In the genomic region with DNA sequence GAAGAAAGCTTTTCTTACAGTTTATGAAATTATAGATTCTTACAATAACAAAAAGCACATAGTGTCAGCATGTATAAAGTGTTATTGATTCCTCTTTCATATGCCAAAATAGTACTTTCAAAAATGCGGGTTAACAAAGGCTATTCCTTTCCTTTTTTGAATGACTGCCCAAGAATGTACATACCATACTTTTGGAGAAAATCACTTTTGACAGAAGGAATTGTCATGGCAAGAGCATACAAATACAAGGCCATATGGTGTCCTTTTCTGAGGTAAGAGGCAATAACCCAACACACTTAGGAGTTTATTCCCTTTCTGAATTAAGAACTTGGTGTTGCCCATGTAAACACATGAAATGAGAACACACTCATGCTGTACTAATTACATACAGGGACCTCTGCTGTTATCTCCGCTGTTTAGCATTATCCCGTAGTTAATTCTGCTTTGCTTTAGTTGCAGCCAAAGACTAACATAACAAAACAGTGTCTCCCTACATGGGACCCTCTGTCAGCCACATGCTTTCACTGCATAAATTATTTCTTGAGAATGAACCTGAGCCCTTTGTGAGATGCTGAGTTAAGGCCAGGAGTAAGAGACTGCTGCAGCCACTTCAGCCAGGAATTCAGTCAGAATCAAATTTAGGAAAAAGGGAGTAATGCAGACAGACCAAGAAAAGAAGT, we compare ENCODE assay signal across 20 cellular contexts.
DNase-seq lines count a peak whose midpoint lies in the region; TF ChIP-seq lines count a peak whose summit lies in the region.
"Had no signal": no experiment of that assay in that cellular context is flagged by ENCODE, and none has a peak within 500 bp of the region (broad histone marks: within the 10 kb centered on the region; RNA-seq: fewer than 3 reads in every experiment).

No MANE protein-coding gene starts in this region.

- no peak overlapping the region for H2AFZ ChIP-seq in SK-N-SH (ENCODE audit: low read depth)
- H2AFZ ChIP-seq in parathyroid adenoma, result peak overlapping the region; percentile 4

- H3K27ac ChIP-seq in SK-N-SH (ENCODE audit: low read depth in 2 of 2, low read length in 1 of 2) (peak overlapping the region; percentile 64 to 99), parathyroid adenoma (no peak overlapping the region)
- H3K27ac ChIP-seq: breast epithelium, esophagus muscularis mucosa, skin epidermis, upper lobe of right lung had no signal

- H3K79me2 ChIP-seq in SK-N-SH (ENCODE audit: insufficient read depth) (peaks cover 93% of the 10 kb centered on the region), parathyroid adenoma (peaks cover 4% of the 10 kb centered on the region)

- peaks cover 59% of the 10 kb centered on the region for H3F3A ChIP-seq in SK-N-SH (replicated peaks; ENCODE audit: insufficient read depth)

- peak overlapping the region; percentile 10; the same call in 1 of the 2 replicates for H3K4me2 ChIP-seq in SK-N-SH
- no peak overlapping the region for H3K4me2 ChIP-seq in parathyroid adenoma (ENCODE audit: low read length)

- CTCF ChIA-PET in SK-N-SH (lab: Yijun Ruan, JAX), result no interaction called here

- no peaks in the 10 kb centered on the region for H3K9me2 ChIP-seq in SK-N-SH

- H3K36me3 ChIP-seq in SK-N-SH (replicated peaks in 1 of 2; ENCODE audit: control insufficient read depth in 1 of 2, insufficient read depth in 2 of 2, low read length in 1 of 2) (peaks cover 2 to 24% of the 10 kb centered on the region in 2 experiments), parathyroid adenoma (ENCODE audit: control insufficient read depth, insufficient read depth, low read length) (no peaks in the 10 kb centered on the region)
- H3K36me3 ChIP-seq: breast epithelium, esophagus muscularis mucosa, upper lobe of right lung had no signal

- WGBS in SK-N-SH (ENCODE audit: low lambda C conversion rate), result 70% methylated on average over 3 of the region's 3 CpGs

- H3K9ac ChIP-seq in SK-N-SH (peak overlapping the region; percentile 28; the same call in 1 of the 2 replicates), parathyroid adenoma (no peak overlapping the region)

- H3K4me1 ChIP-seq in SK-N-SH (ENCODE audit: control insufficient read depth in 1 of 2, insufficient read depth in 2 of 2, low read depth in 1 of 2, low read length in 1 of 2) (peaks cover 29 to 52% of the 10 kb centered on the region in 2 experiments), parathyroid adenoma (peaks cover 35% of the 10 kb centered on the region)
- H3K4me1 ChIP-seq: breast epithelium, upper lobe of right lung had no signal

- H3K27me3 ChIP-seq in SK-N-SH (ENCODE audit: insufficient read depth) (no peaks in the 10 kb centered on the region), parathyroid adenoma (ENCODE audit: control insufficient read depth, insufficient read depth, low read length) (no peaks in the 10 kb centered on the region)
- H3K27me3 ChIP-seq: breast epithelium, esophagus muscularis mucosa, upper lobe of right lung had no signal

- POLR2A ChIA-PET in SK-N-SH (lab: Yijun Ruan, JAX), result no interaction called here

- H3K9me3 ChIP-seq in SK-N-SH (no peaks in the 10 kb centered on the region), parathyroid adenoma (ENCODE audit: control insufficient read depth, low read length) (no peaks in the 10 kb centered on the region)
- H3K9me3 ChIP-seq: breast epithelium, esophagus muscularis mucosa, upper lobe of right lung had no signal

- H3K4me3 ChIP-seq in SK-N-SH (ENCODE audit: low read depth in 2 of 2, low read length in 1 of 2) (no peak overlapping the region), parathyroid adenoma (ENCODE audit: low read depth, low read length) (no peak overlapping the region)
- H3K4me3 ChIP-seq: breast epithelium, esophagus muscularis mucosa, lung, skin epidermis, upper lobe of right lung had no signal

- peak in 1 of 2 experiments; percentile 58; a peak in 1 of 4 replicates for TF ChIP-seq EP300 in SK-N-SH (IDR thresholded peaks at IDR 0.05; ENCODE audit: borderline replicate concordance in 1 of 2, low read depth in 1 of 2, low read length in 1 of 2)

- no peaks in the 10 kb centered on the region; the same call in 1 of the 2 replicates for H4K20me1 ChIP-seq in SK-N-SH (ENCODE audit: insufficient read depth)

- no peak for TF ChIP-seq RAD21 in SK-N-SH (IDR thresholded peaks at IDR 0.05; ENCODE audit: low read length)

- DNase-seq in NCI-H82 (lab: John Stamatoyannopoulos, UW) (peak; percentile 43), NCI-H82 treated with DMSO at 0.1 percent for 48 hours (lab: John Stamatoyannopoulos, UW; ENCODE audit: unreplicated experiment) (no peak), SK-N-SH (no peak), fibroblast of gingiva (ENCODE audit: low read depth) (peak; percentile 46), LoVo (ENCODE audit: low spot score) (no peak), HuH-7 (ENCODE audit: low spot score) (no peak)
- DNase-seq in activated T-cell treated with anti-CD3 and anti-CD28 coated beads, Interleukin-2, amount 50 U/mL, for 1 hour, result no peak
- DNase-seq: 8988T; COR-L47; head of caudate nucleus; immature natural killer cell; NCI-H345; stimulated activated CD4-positive, alpha-beta T cell treated with anti-CD3 and anti-CD28 coated beads, Interleukin-4, amount 100 ng/mL, for 24 hours; T1000; upper lobe of right lung had no signal

- TF ChIP-seq CTCF in SK-N-SH (IDR thresholded peaks at IDR 0.05), result no peak
- TF ChIP-seq CTCF in parathyroid adenoma (IDR thresholded peaks at IDR 0.05), result no peak

TF ChIP-seq in SK-N-SH, 30 proteins besides CTCF, POLR2A, EP300 and RAD21:
- TF ChIP-seq JUND (IDR thresholded peaks at IDR 0.05) (peak; percentile 33), NFIC (IDR thresholded peaks at IDR 0.05; ENCODE audit: borderline replicate concordance) (peak; percentile 62), RXRA (IDR thresholded peaks at IDR 0.05; ENCODE audit: borderline replicate concordance, low read depth) (peak; percentile 41; the same call in 1 of the 2 replicates), TCF12 (IDR thresholded peaks at IDR 0.05) (peak; percentile 81), FOSL2 (IDR thresholded peaks at IDR 0.05; ENCODE audit: borderline replicate concordance, low read depth) (no peak), PBX3 (IDR thresholded peaks at IDR 0.05) (peak; percentile 87)

Comparison
In these comparisons a context has a peak if more than half of its experiments do, and no peak if none do; other contexts are left out.
1. DNase-seq: peak in NCI-H82 (single experiment) and fibroblast of gingiva (single experiment); none in NCI-H82 treated with DMSO at 0.1 percent for 48 hours (single experiment), SK-N-SH (single experiment), activated T-cell treated with anti-CD3 and anti-CD28 coated beads, Interleukin-2, amount 50 U/mL, for 1 hour (single experiment), LoVo (single experiment) and HuH-7 (single experiment).